1 cellular context compared by ENCODE assay signal in genomic region chr17:62101519-62101918, GRCh38.
TF ChIP-seq lines count a peak whose summit lies in the region.

No MANE protein-coding gene starts in this region.

TF ChIP-seq in HepG2, 621 proteins besides CTCF, POLR2A, EP300 and RAD21 (continued from another document):
- TF ChIP-seq ZNF407 (CRISPR knock-in tag; IDR thresholded peaks at IDR 0.05; ENCODE audit: not compliant biosample characterization) = no peak
- no peak for TF ChIP-seq CREB1 (IDR thresholded peaks at IDR 0.05)
- 0 out of 2 replicates have a peak, but pooled peaks have one; percentile 19 for TF ChIP-seq CREB1 (CRISPR knock-in tag; IDR thresholded peaks at IDR 0.05)
- no peak for TF ChIP-seq ZNF660 (CRISPR knock-in tag; IDR thresholded peaks at IDR 0.05; ENCODE audit: borderline replicate concordance, low read depth)
- no peak for TF ChIP-seq ZNF746 (CRISPR knock-in tag; IDR thresholded peaks at IDR 0.05)
- no peak for TF ChIP-seq GFI1 (CRISPR knock-in tag; IDR thresholded peaks at IDR 0.05; ENCODE audit: borderline replicate concordance)
- TF ChIP-seq ZNF430 (CRISPR knock-in tag; IDR thresholded peaks at IDR 0.05) = no peak
- TF ChIP-seq KDM1A (CRISPR knock-in tag; IDR thresholded peaks at IDR 0.05) = no peak
- TF ChIP-seq ZNF326 (CRISPR knock-in tag; IDR thresholded peaks at IDR 0.05; ENCODE audit: borderline replicate concordance) = no peak
- TF ChIP-seq RCOR2 (CRISPR knock-in tag; IDR thresholded peaks at IDR 0.05) = no peak
- no peak for TF ChIP-seq ELF4 (CRISPR knock-in tag; IDR thresholded peaks at IDR 0.05; ENCODE audit: borderline replicate concordance)
- no peak for TF ChIP-seq KIAA2018 (CRISPR knock-in tag; IDR thresholded peaks at IDR 0.05; ENCODE audit: borderline replicate concordance)
- TF ChIP-seq ZNF20 (CRISPR knock-in tag; IDR thresholded peaks at IDR 0.05) = no peak
- TF ChIP-seq PRDM4 (CRISPR knock-in tag; IDR thresholded peaks at IDR 0.05; ENCODE audit: borderline replicate concordance) = no peak
- TF ChIP-seq KDM6A (CRISPR knock-in tag; IDR thresholded peaks at IDR 0.05; ENCODE audit: low read depth) = no peak
- no peak for TF ChIP-seq RFXAP (CRISPR knock-in tag; IDR thresholded peaks at IDR 0.05; ENCODE audit: borderline replicate concordance)
- TF ChIP-seq ERF (CRISPR knock-in tag; IDR thresholded peaks at IDR 0.05) = no peak
TF ChIP-seq in HepG2: peak in this region for 29.
